In the genomic region with DNA sequence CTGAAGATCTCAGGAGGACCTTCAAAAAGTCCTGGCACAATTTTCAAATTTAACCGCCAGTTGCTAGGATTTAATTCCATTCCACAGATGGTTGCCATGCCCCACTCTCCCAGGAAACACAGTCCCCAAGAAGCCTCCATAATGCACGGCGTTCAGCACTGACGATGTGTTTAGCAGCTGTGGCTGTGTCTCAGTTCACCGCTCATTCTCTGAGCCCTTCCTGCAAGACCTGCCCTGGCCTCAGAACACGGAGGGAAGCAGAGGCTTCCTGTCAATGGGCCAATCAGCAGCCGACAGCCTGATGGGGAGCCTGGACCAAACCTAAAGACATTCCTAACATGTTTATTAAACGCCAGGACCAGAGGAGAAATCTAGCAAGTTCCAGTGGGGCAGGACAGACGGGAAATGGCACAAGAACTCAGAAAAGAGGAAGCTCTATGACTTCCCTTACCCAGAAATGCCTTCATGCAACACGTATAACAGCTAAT, we compare ENCODE assay signal across 8 cellular contexts. TPM values are rescaled to one million over a fixed set of nuclear protein-coding genes. Genes with fewer than 3 reads are reported as not detected.
DNase-seq lines count a peak whose midpoint lies in the region; ATAC-seq, FAIRE-seq and TF ChIP-seq lines count a peak whose summit lies in the region.

No MANE protein-coding gene starts in this region.

- H3K36me3 Mint-ChIP-seq in naive thymus-derived CD8-positive, alpha-beta T cell = no peaks in the 10 kb centered on the region

- FAIRE-seq in D721Med (lab: Jason Lieb, UNC) = no peak

- no peaks in the 10 kb centered on the region for H3K9me3 Mint-ChIP-seq in naive thymus-derived CD8-positive, alpha-beta T cell

- in situ Hi-C loops in T47D (cut with HindIII; ENCODE audit: low pct_unique_long_range_greater_than_20kb, low sequenced_read_pairs) = no loop called here

- peak overlapping the region in 1 of 2 donors; percentile 48 for H3K27ac ChIP-seq in breast epithelium

- TF ChIP-seq POLR2A in breast epithelium (IDR thresholded peaks at IDR 0.05) = no peak

- H3K36me3 ChIP-seq in breast epithelium = no peaks in the 10 kb centered on the region

- H3K9me3 ChIP-seq in breast epithelium = no peaks in the 10 kb centered on the region

- H3K4me1 Mint-ChIP-seq in naive thymus-derived CD8-positive, alpha-beta T cell = peaks cover 2 to 15% (median 7%) of the 10 kb centered on the region in 4 donors

- peak overlapping the region in 1 of 10 donors; percentile 68 for H3K27ac Mint-ChIP-seq in naive thymus-derived CD8-positive, alpha-beta T cell

- H3K4me3 Mint-ChIP-seq in naive thymus-derived CD8-positive, alpha-beta T cell = peak overlapping the region in 6 of 10 donors; percentile 13 to 69 (median 56)

- H3K4me1 ChIP-seq in breast epithelium = no peaks in the 10 kb centered on the region

- peaks cover 0 to 2% (median 0%) of the 10 kb centered on the region in 5 donors for H3K27me3 Mint-ChIP-seq in naive thymus-derived CD8-positive, alpha-beta T cell

- DNase-seq in T47D (ENCODE audit: low read depth in 1 of 2, low spot score in 1 of 2) (peak; percentile 56 to 79), breast epithelium (ENCODE audit: low spot score in 2 of 2) (no peak), MV-4-11 (lab: John Stamatoyannopoulos, UW) (peak; percentile 72), dermis blood vessel endothelial cell (peak; percentile 46), D721Med (ENCODE audit: insufficient read length, low spot score) (no peak)
- no peak for DNase-seq in naive thymus-derived CD8-positive, alpha-beta T cell

- POLR2A ChIA-PET in naive thymus-derived CD8-positive, alpha-beta T cell (lab: Charles Lee) = no interaction called here

- intact Hi-C loops in breast epithelium (cut with DNase I; ENCODE audit: low total_unique reads) = no loop called here

- no peaks in the 10 kb centered on the region for H3K27me3 ChIP-seq in breast epithelium

- no peak for TF ChIP-seq CTCF in breast epithelium (IDR thresholded peaks at IDR 0.05)
- TF ChIP-seq CTCF in D721Med (IDR thresholded peaks at IDR 0.05; ENCODE audit: insufficient read depth, missing control alignments) = no peak

- ATAC-seq in naive thymus-derived CD8-positive, alpha-beta T cell = peak in 1 of 2 donors; percentile 30
- no peak for ATAC-seq in HG02884 (IDR thresholded peaks at IDR 0.05; ENCODE audit: unreplicated experiment)
- ATAC-seq in GM21528 (IDR thresholded peaks at IDR 0.05; ENCODE audit: low FRiP score, unreplicated experiment) = no peak

- H3K4me3 ChIP-seq in breast epithelium = no peak overlapping the region

RNA-seq across cellular contexts. Expression of a gene that starts 4.9 kb away (rescaled TPM):
- total RNA-seq in breast epithelium = under 1 TPM in 2 of 3 donors, not detected in 1; 0.48 to 0.59 TPM
- 0.34 and 0.37 TPM in 2 replicates for total RNA-seq in dermis blood vessel endothelial cell
- under 1 TPM; 0.10 to 0.36 TPM for total RNA-seq in naive thymus-derived CD8-positive, alpha-beta T cell
- polyA plus RNA-seq in naive thymus-derived CD8-positive, alpha-beta T cell = not detected

RNA-seq across cellular contexts. Expression of a gene that starts 53.8 kb away (rescaled TPM):
- total RNA-seq in breast epithelium (1 to 10 TPM in 1 of 3 donors, under 1 TPM in 2; 0.66 to 1.3 (median 0.80) TPM), dermis blood vessel endothelial cell (5.4 and 14.2 TPM in 2 replicates)
- 1 to 10 TPM; 2.6 to 3.4 TPM for total RNA-seq in naive thymus-derived CD8-positive, alpha-beta T cell
- under 1 TPM; 0.32 to 0.59 (median 0.48) TPM for polyA plus RNA-seq in naive thymus-derived CD8-positive, alpha-beta T cell

RNA-seq across cellular contexts. Expression of a gene that starts 54.3 kb away (rescaled TPM):
- total RNA-seq in breast epithelium = 100 to 1,000 TPM in 1 of 3 donors, 10 to 100 TPM in 2; 56.0 to 117 (median 66.9) TPM
- 143 and 167 TPM in 2 replicates for total RNA-seq in dermis blood vessel endothelial cell
- 100 to 1,000 TPM in 1 of 2 experiments, 10 to 100 TPM in 1; 98.3 to 104 TPM for total RNA-seq in naive thymus-derived CD8-positive, alpha-beta T cell
- polyA plus RNA-seq in naive thymus-derived CD8-positive, alpha-beta T cell = 10 to 100 TPM; 66.5 to 67.7 (median 67.1) TPM

Comparison
In these comparisons a context has a peak if more than half of its experiments do, and no peak if none do; other contexts are left out.
1. DNase-seq: peak in T47D (2 of 2), MV-4-11 (single experiment) and dermis blood vessel endothelial cell (single experiment); none in breast epithelium (0 of 2), naive thymus-derived CD8-positive, alpha-beta T cell (0 of 10) and D721Med (single experiment).